Comparison of ENCODE assay signal across 8 cellular contexts in the genomic region with DNA sequence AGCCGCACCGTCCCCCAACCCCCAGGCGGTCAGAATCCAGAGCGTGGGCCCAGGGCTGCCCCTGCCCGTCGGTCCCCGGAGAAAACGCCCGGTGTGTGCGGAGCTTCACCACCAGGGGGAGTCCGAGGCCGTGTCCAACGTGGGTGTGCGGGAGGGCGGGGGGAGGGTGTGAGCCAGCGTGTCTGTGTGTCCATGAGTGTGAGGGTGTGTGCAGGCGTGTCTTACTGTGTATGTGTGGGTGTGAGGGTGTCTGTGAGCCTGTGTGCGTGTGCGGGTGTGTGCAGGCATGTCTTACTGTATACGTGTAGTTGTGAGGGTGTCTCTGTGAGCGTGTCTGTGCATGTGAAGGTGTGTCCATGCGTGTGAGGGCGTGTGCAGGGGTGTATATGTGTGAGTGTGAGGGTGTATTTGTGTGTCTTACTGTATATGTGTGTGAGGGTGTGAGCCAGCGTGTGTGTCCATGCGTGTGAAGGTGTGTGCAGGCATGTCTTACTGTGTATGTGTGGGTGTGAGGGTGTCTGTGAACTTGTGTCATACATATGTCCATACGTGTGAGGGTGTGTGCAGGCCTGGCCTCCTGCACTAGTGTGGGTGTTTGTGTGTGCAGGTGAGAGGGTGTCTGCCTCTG. TPM values are rescaled to one million over a fixed set of nuclear protein-coding genes. Genes with fewer than 3 reads are reported as not detected.
DNase-seq lines count a peak whose midpoint lies in the region; ATAC-seq and TF ChIP-seq lines count a peak whose summit lies in the region.

No MANE protein-coding gene starts in this region.

- CTCF ChIA-PET in T-cell (lab: Charles Lee) = interaction anchor here (0.5 to 1.8 kb wide), 10 partner anchors 26 to 480 kb away, joined by 3 to 12 read pairs (median 4); no protein-coding TSS in a partner anchor

- H3K4me1 Mint-ChIP-seq in T-cell = peaks cover 12 to 27% (median 14%) of the 10 kb centered on the region in 3 donors
- H3K4me1 Mint-ChIP-seq in activated naive CD8-positive, alpha-beta T cell treated with anti-CD3 and anti-CD28 coated beads for 36 hours = peaks cover 24% of the 10 kb centered on the region

- TF ChIP-seq CTCF in LNCAP (IDR thresholded peaks at IDR 0.05) = peak; percentile 93
- peak; percentile 78 to 93 (median 80) for TF ChIP-seq CTCF in vagina (IDR thresholded peaks at IDR 0.05)

- H3K9me3 ChIP-seq in vagina = no peaks in the 10 kb centered on the region

- DNase-seq in DMS53 treated with DMSO at 0.1 percent for 48 hours (lab: John Stamatoyannopoulos, UW; ENCODE audit: unreplicated experiment) (peak; percentile 8), T-cell (peak; percentile 42 to 82 (median 72)), Right ventricle myocardium superior (peak; percentile 89), pulmonary artery endothelial cell (ENCODE audit: low read depth, low spot score) (peak; percentile 13), vagina (ENCODE audit: extremely low spot score in 2 of 2) (no peak)
- peak; percentile 78 for DNase-seq in activated naive CD8-positive, alpha-beta T cell treated with anti-CD3 and anti-CD28 coated beads for 36 hours

- H3K4me3 Mint-ChIP-seq in T-cell = no peak overlapping the region
- H3K4me3 Mint-ChIP-seq in activated naive CD8-positive, alpha-beta T cell treated with anti-CD3 and anti-CD28 coated beads for 36 hours = no peak overlapping the region

- H3K27ac ChIP-seq in vagina = no peak overlapping the region

- H3K4me3 ChIP-seq in vagina = no peak overlapping the region

- POLR2A ChIA-PET in T-cell (lab: Charles Lee) = interaction anchor here in 1 of 2 donors (0.8 kb wide), 1 partner anchor 12 kb away, joined by 13 read pairs; no protein-coding TSS in a partner anchor

- H3K27me3 ChIP-seq in vagina = no peaks in the 10 kb centered on the region

- no peak for TF ChIP-seq POLR2A in vagina (IDR thresholded peaks at IDR 0.05)

- no peaks in the 10 kb centered on the region for H3K36me3 ChIP-seq in vagina

- H3K27me3 Mint-ChIP-seq in T-cell = peaks cover 3 to 5% of the 10 kb centered on the region in 2 donors
- peaks cover 12% of the 10 kb centered on the region for H3K27me3 Mint-ChIP-seq in activated naive CD8-positive, alpha-beta T cell treated with anti-CD3 and anti-CD28 coated beads for 36 hours

- no peaks in the 10 kb centered on the region for H3K4me1 ChIP-seq in vagina

- no peaks in the 10 kb centered on the region for H3K9me3 Mint-ChIP-seq in T-cell
- peaks cover 2% of the 10 kb centered on the region for H3K9me3 Mint-ChIP-seq in activated naive CD8-positive, alpha-beta T cell treated with anti-CD3 and anti-CD28 coated beads for 36 hours

- peak overlapping the region in 1 of 2 donors; percentile 4 for H3K27ac Mint-ChIP-seq in T-cell
- peak overlapping the region; percentile 89 for H3K27ac Mint-ChIP-seq in activated naive CD8-positive, alpha-beta T cell treated with anti-CD3 and anti-CD28 coated beads for 36 hours

- intact Hi-C loops in Right ventricle myocardium superior (cut with DNase I) (loop anchor here (5.0 to 10.0 kb wide), 4 partner anchors 67 to 287 kb away; no protein-coding TSS in a partner anchor), vagina (cut with DNase I) (loop anchor here (5.0 kb wide), 1 partner anchor 117 kb away; no protein-coding TSS in a partner anchor)

- no peaks in the 10 kb centered on the region for H3K36me3 Mint-ChIP-seq in T-cell
- H3K36me3 Mint-ChIP-seq in activated naive CD8-positive, alpha-beta T cell treated with anti-CD3 and anti-CD28 coated beads for 36 hours = no peaks in the 10 kb centered on the region

- peak; percentile 73 to 83 (median 78) for ATAC-seq in T-cell (replicated peaks in 1 of 4)
- peak; percentile 86 for ATAC-seq in Right ventricle myocardium superior (ENCODE audit: poor library complexity)
- ATAC-seq in GM18858 (IDR thresholded peaks at IDR 0.05; ENCODE audit: unreplicated experiment) = no peak

RNA-seq across cellular contexts. Expression of a gene that starts 24.6 kb away (rescaled TPM):
- total RNA-seq in T-cell (not detected), Right ventricle myocardium superior (1.7 TPM), pulmonary artery endothelial cell (0.07 TPM in 1 of 2 replicates, not detected in the other), vagina (7.9 TPM)
- total RNA-seq in activated naive CD8-positive, alpha-beta T cell treated with anti-CD3 and anti-CD28 coated beads for 36 hours = not detected

Comparison
In these comparisons a context has a peak if more than half of its experiments do, and no peak if none do; other contexts are left out.
1. DNase-seq: peak in DMS53 treated with DMSO at 0.1 percent for 48 hours (single experiment), T-cell (34 of 34), activated naive CD8-positive, alpha-beta T cell treated with anti-CD3 and anti-CD28 coated beads for 36 hours (single experiment), Right ventricle myocardium superior (single experiment) and pulmonary artery endothelial cell (single experiment); none in vagina (0 of 2).